In genomic region chr11:94740975-94741707, GRCh38 we compare ENCODE assay signal across 8 cellular contexts. TPM values are rescaled to one million over a fixed set of nuclear protein-coding genes. Genes with fewer than 3 reads are reported as not detected.
DNase-seq lines count a peak whose midpoint lies in the region; ATAC-seq, FAIRE-seq and TF ChIP-seq lines count a peak whose summit lies in the region.

No MANE protein-coding gene starts in this region.

- peak overlapping the region; percentile 26; the same call in 1 of the 2 replicates for H2BK5ac ChIP-seq in H1 (ENCODE audit: low read depth, low read length)

- H3K9me3 ChIP-seq in H1 (ENCODE audit: insufficient read depth in 2 of 2, low read depth in 1 of 2, low read length in 1 of 2) (no peaks in the 10 kb centered on the region), thoracic aorta (no peaks in the 10 kb centered on the region)

- H3K9ac ChIP-seq in H1 (replicated peaks in 1 of 4; ENCODE audit: extremely low read depth in 1 of 4, low read depth in 3 of 4, low read length in 3 of 4): peak overlapping the region; percentile 54 to 59 (median 56)

- 6% methylated on average over 37 of the region's 37 CpGs; no CpG with 5 or more reads in 1 of the 2 experiments for WGBS in H1 (ENCODE audit: extremely low coverage in 1 of 2, insufficient coverage in 1 of 2, insufficient read length in 1 of 2, insufficient replicate concordance in 2 of 2, low coverage in 1 of 2, low lambda C conversion rate in 2 of 2, missing lambda C conversion rate in 1 of 2), 2 experiments

- no peak overlapping the region for H3K4ac ChIP-seq in H1 (replicated peaks; ENCODE audit: insufficient read length, low read depth, low read length)

- CTCF ChIA-PET in H1 (lab: Charles Lee; ENCODE audit: partially characterized antibody): interaction anchor here (0.6 to 8.1 kb wide), 38 partner anchors 9 to 228 kb away, joined by 3 to 95 read pairs (median 4); partner anchors contain the start of gene AMOTL1

- H4K91ac ChIP-seq in H1 (replicated peaks; ENCODE audit: insufficient read length, low read length): peak overlapping the region; percentile 58

- no peak overlapping the region for H3K14ac ChIP-seq in H1 (ENCODE audit: insufficient read length)

- peak; percentile 38; the same call in 1 of the 2 replicates for TF ChIP-seq RAD21 in Ishikawa (IDR thresholded peaks at IDR 0.05; ENCODE audit: low read depth)
- TF ChIP-seq RAD21 in H1 (IDR thresholded peaks at IDR 0.05 in 1 of 2, conservative IDR thresholded peaks at IDR 0.05 in 1 of 2; ENCODE audit: low read depth in 2 of 2, low read length in 2 of 2): peak; percentile 43 to 49

- H2BK20ac ChIP-seq in H1 (ENCODE audit: low read length): peak overlapping the region; percentile 87

- H3K18ac ChIP-seq in H1 (ENCODE audit: extremely low read depth, low read length): peak overlapping the region; percentile 79

- H3K27me3 ChIP-seq in H1 (replicated peaks in 1 of 4; ENCODE audit: control insufficient read depth in 3 of 4, extremely low read depth in 1 of 4, insufficient read depth in 3 of 4, low read length in 3 of 4) (peaks cover 0 to 31% (median 19%) of the 10 kb centered on the region in 4 experiments; a peak in 6 of 7 replicates), thoracic aorta (replicated peaks; ENCODE audit: insufficient read depth) (no peaks in the 10 kb centered on the region)

- H3K79me1 ChIP-seq in H1 (ENCODE audit: low read depth, low read length): no peaks in the 10 kb centered on the region

- no peaks in the 10 kb centered on the region for H4K20me1 ChIP-seq in H1 (replicated peaks in 1 of 2; ENCODE audit: control insufficient read depth in 1 of 2, insufficient read depth in 2 of 2, low read length in 2 of 2)

- no peaks in the 10 kb centered on the region for H3K79me2 ChIP-seq in H1 (ENCODE audit: control insufficient read depth in 1 of 2, insufficient read depth in 2 of 2, low read length in 2 of 2)

- peak; percentile 91 for FAIRE-seq in H1 (lab: Jason Lieb, UNC)

- H3K27ac ChIP-seq in H1 (ENCODE audit: low read depth, low read length): no peak overlapping the region
- H3K27ac ChIP-seq in thoracic aorta: no peak overlapping the region

- H3K4me1 ChIP-seq in H1 (replicated peaks in 1 of 4; ENCODE audit: control insufficient read depth in 3 of 4, insufficient read depth in 4 of 4, low read length in 3 of 4): peaks cover 0 to 17% (median 7%) of the 10 kb centered on the region in 4 experiments; a peak in 6 of 7 replicates
- peaks cover 3 to 23% of the 10 kb centered on the region in 2 donors for H3K4me1 ChIP-seq in thoracic aorta (ENCODE audit: control insufficient read depth in 1 of 2, low read depth in 2 of 2)

- peak overlapping the region; percentile 11 for H3K56ac ChIP-seq in H1 (replicated peaks; ENCODE audit: insufficient read length, low read depth, low read length)

- in situ Hi-C loops in SK-MEL-5 (cut with HindIII; ENCODE audit: low pct_unique_long_range_greater_than_20kb, low sequenced_read_pairs): no loop called here

- no peak for TF ChIP-seq EP300 in Ishikawa (IDR thresholded peaks at IDR 0.05; ENCODE audit: borderline replicate concordance)
- no peak for TF ChIP-seq EP300 in H1 (IDR thresholded peaks at IDR 0.05; ENCODE audit: borderline replicate concordance in 1 of 2, low read depth in 2 of 2, low read length in 2 of 2)

- H4K8ac ChIP-seq in H1 (ENCODE audit: extremely low read depth, insufficient read depth, low read length): peak overlapping the region; percentile 91; the same call in 1 of the 2 replicates

- ATAC-seq in thoracic aorta (ENCODE audit: insufficient number of reproducible peaks, low FRiP score, low read depth) (no peak), GM21381 (IDR thresholded peaks at IDR 0.05; ENCODE audit: unreplicated experiment) (no peak)

- H2AFZ ChIP-seq in H1 (ENCODE audit: low read length): peak overlapping the region; percentile 82

- TF ChIP-seq CTCF in AG09319 (IDR thresholded peaks at IDR 0.05; ENCODE audit: low read depth, low read length) (peak; percentile 55), GM12872 (IDR thresholded peaks at IDR 0.05; ENCODE audit: insufficient read depth, low read depth, low read length) (peak; percentile 54; the same call in 2 of the 3 replicates), H1 (IDR thresholded peaks at IDR 0.05; ENCODE audit: control extremely low read depth in 1 of 3, insufficient read depth in 1 of 3, low read depth in 1 of 3, low read length in 3 of 3) (peak in 2 of 3 experiments; percentile 38 to 66; a peak in 2 of 4 replicates), thoracic aorta (IDR thresholded peaks at IDR 0.05) (peak; percentile 63)

- no peaks in the 10 kb centered on the region for H3K36me3 ChIP-seq in H1 (ENCODE audit: control insufficient read depth in 2 of 4, insufficient read depth in 4 of 4, low read length in 3 of 4)
- no peaks in the 10 kb centered on the region for H3K36me3 ChIP-seq in thoracic aorta

- H2AK5ac ChIP-seq in H1 (ENCODE audit: low read depth, low read length): no peak overlapping the region

- no peak for TF ChIP-seq POLR2A in H1 (IDR thresholded peaks at IDR 0.05; ENCODE audit: control extremely low read depth in 1 of 2, low read depth in 2 of 2, low read length in 2 of 2)

- H2BK120ac ChIP-seq in H1 (replicated peaks; ENCODE audit: low read depth, low read length): no peak overlapping the region

- H2BK15ac ChIP-seq in H1 (ENCODE audit: low read length): peak overlapping the region; percentile 73; the same call in 1 of the 2 replicates

- POLR2A ChIA-PET in H1 (lab: Charles Lee; ENCODE audit: partially characterized antibody): interaction anchor here (0.7 to 3.4 kb wide), 9 partner anchors 8 to 93 kb away, joined by 3 to 18 read pairs (median 4); partner anchors contain the start of gene AMOTL1

- H3K23ac ChIP-seq in H1 (ENCODE audit: insufficient read length): no peak overlapping the region

- DNase-seq in AG09319 (ENCODE audit: extremely low read depth, low read depth): no peak
- DNase-seq in SK-MEL-5 (ENCODE audit: low read depth, low spot score): peak; percentile 62
- peak in 1 of 2 experiments; percentile 62 for DNase-seq in H1 (ENCODE audit: low read depth in 1 of 2, low spot score in 2 of 2)
- DNase-seq in lung microvascular endothelial cell (ENCODE audit: low read depth in 2 of 2): peak; percentile 53 to 66
- no peak for DNase-seq in thoracic aorta (ENCODE audit: low spot score)

- peaks cover 6% of the 10 kb centered on the region for H3K23me2 ChIP-seq in H1 (ENCODE audit: low read depth, low read length)

- H3K4me3 ChIP-seq in H1 (ENCODE audit: extremely low read depth in 1 of 4, insufficient read depth in 2 of 4, low read depth in 3 of 4, low read length in 4 of 4) (peak overlapping the region; percentile 61 to 69 (median 67)), thoracic aorta (peak overlapping the region; percentile 76)

- peak overlapping the region; percentile 97 to 100 for H3K4me2 ChIP-seq in H1 (ENCODE audit: insufficient read depth in 1 of 2, low read depth in 2 of 2, low read length in 2 of 2)

- H4K5ac ChIP-seq in H1 (ENCODE audit: insufficient read length, low read depth, low read length): peak overlapping the region; percentile 20

- H2BK12ac ChIP-seq in H1 (ENCODE audit: low read depth, low read length): peak overlapping the region; percentile 89; the same call in 1 of the 2 replicates

TF ChIP-seq in Ishikawa, 13 proteins besides CTCF, POLR2A, EP300 and RAD21:
- TF ChIP-seq MAX (IDR thresholded peaks at IDR 0.05) (no peak; the same call in 1 of the 2 replicates), TEAD4 (IDR thresholded peaks at IDR 0.05) (0 out of 2 replicates have a peak, but pooled peaks have one; percentile 40)

TF ChIP-seq in H1, 55 proteins besides CTCF, POLR2A, EP300 and RAD21 (continues in another document):
- TF ChIP-seq TAF1 (IDR thresholded peaks at IDR 0.05; ENCODE audit: low read depth, low read length): 0 out of 2 replicates have a peak, but pooled peaks have one; percentile 20
- no peak for TF ChIP-seq HDAC6 (IDR thresholded peaks at IDR 0.05; ENCODE audit: low read depth, low read length)
- TF ChIP-seq ZNF274 (IDR thresholded peaks at IDR 0.05; ENCODE audit: borderline replicate concordance, extremely low read depth, low read length): no peak
- no peak for TF ChIP-seq BCL11A (IDR thresholded peaks at IDR 0.05; ENCODE audit: low read depth in 2 of 2, low read length in 2 of 2)
- peak; percentile 41 for TF ChIP-seq EZH2 (IDR thresholded peaks at IDR 0.05; ENCODE audit: low read depth, low read length, severe bottlenecking)
- TF ChIP-seq SIX5 (IDR thresholded peaks at IDR 0.05; ENCODE audit: low read depth, low read length): no peak
- TF ChIP-seq SP1 (IDR thresholded peaks at IDR 0.05; ENCODE audit: low read depth, low read length): no peak
- TF ChIP-seq ASH2L (IDR thresholded peaks at IDR 0.05; ENCODE audit: low read length): peak; percentile 70
- peak; percentile 58 to 66; a peak in 1 of 4 replicates for TF ChIP-seq SIN3A (conservative IDR thresholded peaks at IDR 0.05 in 1 of 2, IDR thresholded peaks at IDR 0.05 in 1 of 2; ENCODE audit: low read depth in 1 of 2, low read length in 2 of 2)
- TF ChIP-seq POU5F1 (IDR thresholded peaks at IDR 0.05; ENCODE audit: low read depth, low read length): no peak
- no peak for TF ChIP-seq FOSL1 (IDR thresholded peaks at IDR 0.05; ENCODE audit: insufficient read depth, low read depth, low read length)
- TF ChIP-seq TEAD4 (IDR thresholded peaks at IDR 0.05; ENCODE audit: low read depth, low read length): peak; percentile 86
- TF ChIP-seq E2F6 (IDR thresholded peaks at IDR 0.05): peak; percentile 49
- TF ChIP-seq EGR1 (IDR thresholded peaks at IDR 0.05; ENCODE audit: borderline replicate concordance, low read depth, low read length): no peak

RNA-seq across cellular contexts. Expression of gene AMOTL1, which starts 27.0 kb away (rescaled TPM):
- 12.0 and 13.5 TPM in 2 replicates for total RNA-seq in SK-MEL-5 (2014; rRNA removed; shearing (Covaris generic))
- 17.2 and 22.1 TPM in 2 replicates for polyA plus RNA-seq in SK-MEL-5 (2015; cell fraction: cytosol; rRNA removed)
- polyA plus RNA-seq in SK-MEL-5 (2015; cell fraction: nucleus; rRNA removed): 9.2 and 18.2 TPM in 2 replicates
- total RNA-seq in H1 (2021; fragmentation: NEBNext Ultra II Directional; extraction: Animal tissue kit (Norgen Biotek cat#: 25700)): 27.6 and 31.6 TPM in 2 replicates
- 8.2 and 9.0 TPM in 2 replicates for polyA plus RNA-seq in H1 (2011; rRNA removed)
- polyA plus RNA-seq in H1 (2011; cell fraction: cytosol; rRNA removed): 8.4 TPM
- 14.7 TPM for polyA plus RNA-seq in H1 (2011; cell fraction: nucleus; rRNA removed)
- polyA plus RNA-seq in H1 (2012, experiment 1 of 2): 9.5 to 14.6 TPM (median 12.7 TPM) in 4 replicates
- 2.1 TPM for polyA plus RNA-seq in H1 (2012, experiment 2 of 2)
- polyA plus RNA-seq in H1 (2013, experiment 1 of 2): 15.3 TPM
- 14.1 TPM for polyA plus RNA-seq in H1 (2013, experiment 2 of 2)
- 27.2 and 28.2 TPM in 2 replicates for polyA minus RNA-seq in H1 (2011; rRNA and poly(A)+ RNA removed)
- polyA minus RNA-seq in H1 (2011; cell fraction: cytosol; rRNA and poly(A)+ RNA removed): 15.4 TPM
- 28.6 TPM for polyA minus RNA-seq in H1 (2011; cell fraction: nucleus; rRNA and poly(A)+ RNA removed)
- 29.8 and 31.8 TPM in 2 replicates for total RNA-seq in lung microvascular endothelial cell
- 10 to 100 TPM; 64.2 to 89.5 TPM for total RNA-seq in thoracic aorta

Comparison
In these comparisons a context has a peak if more than half of its experiments do, and no peak if none do; other contexts are left out.
1. DNase-seq: peak in SK-MEL-5 (single experiment) and lung microvascular endothelial cell (2 of 2); none in AG09319 (single experiment) and thoracic aorta (single experiment).
2. Peak in every context shown above with its lines, with median percentiles within 50 percentile points of each other: CTCF ChIP-seq.